In the genomic region with DNA sequence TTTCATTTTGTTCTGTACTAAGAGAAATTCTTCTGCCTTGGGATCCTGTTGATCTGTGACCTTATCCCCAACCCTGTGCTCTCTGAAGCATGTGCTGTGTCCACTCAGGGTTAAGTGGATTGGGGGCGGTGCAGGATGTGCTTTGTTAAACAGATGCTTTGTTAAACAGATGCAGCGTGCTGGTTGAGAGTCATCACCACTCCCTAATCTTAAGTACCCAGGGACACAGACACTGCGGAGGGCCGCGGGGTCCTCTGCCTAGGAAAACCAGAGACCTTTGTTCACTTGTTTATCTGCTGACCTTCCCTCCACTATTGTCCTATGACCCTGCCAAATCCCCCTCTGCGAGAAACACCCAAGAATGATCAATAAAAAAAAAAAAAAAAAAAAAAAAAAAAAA, we compare ENCODE assay signal across 3 cellular contexts. TPM values are rescaled to one million over a fixed set of nuclear protein-coding genes. Genes with fewer than 3 reads are reported as not detected.
"Had no signal": no experiment of that assay in that cellular context is flagged by ENCODE, and none has a peak within 500 bp of the region (broad histone marks: within the 10 kb centered on the region; RNA-seq: fewer than 3 reads in every experiment).

No MANE protein-coding gene starts in this region.

RNA-seq across cellular contexts. Expression of a gene that starts 22.7 kb away (rescaled TPM):
- total RNA-seq: temporal lobe, upper lobe of right lung, uterus had no signal
